In genomic region chr16:30838876-30839471, GRCh38 we compare ENCODE assay signal across 1 cellular context.
TF ChIP-seq lines count a peak whose summit lies in the region.

No MANE protein-coding gene starts in this region.

TF ChIP-seq in A549, 52 proteins besides CTCF, POLR2A, EP300 and RAD21:
- TF ChIP-seq ZNF302 (CRISPR knock-in tag; IDR thresholded peaks at IDR 0.05) (no peak), HES2 (IDR thresholded peaks at IDR 0.05) (no peak), HOXA7 (CRISPR knock-in tag; IDR thresholded peaks at IDR 0.05) (no peak), NPAS2 (CRISPR knock-in tag; IDR thresholded peaks at IDR 0.05; ENCODE audit: borderline replicate concordance) (no peak), MAZ (IDR thresholded peaks at IDR 0.05; ENCODE audit: borderline replicate concordance, low read depth, low read length) (no peak), MYC (IDR thresholded peaks at IDR 0.05; ENCODE audit: borderline replicate concordance, low read length) (no peak), MAX (IDR thresholded peaks at IDR 0.05) (no peak), ZFP36 (IDR thresholded peaks at IDR 0.05; ENCODE audit: borderline replicate concordance, partially characterized antibody) (no peak), CHD2 (IDR thresholded peaks at IDR 0.05; ENCODE audit: low read length, partially characterized antibody) (no peak), E2F6 (IDR thresholded peaks at IDR 0.05; ENCODE audit: borderline replicate concordance, low read depth) (no peak), FOXS1 (CRISPR knock-in tag; IDR thresholded peaks at IDR 0.05) (no peak), RFX5 (IDR thresholded peaks at IDR 0.05) (no peak), ELK1 (IDR thresholded peaks at IDR 0.05; ENCODE audit: low read depth, low read length) (no peak), ESRRA (IDR thresholded peaks at IDR 0.05; ENCODE audit: borderline replicate concordance, low read length) (no peak), KDM1A (IDR thresholded peaks at IDR 0.05; ENCODE audit: low read depth) (no peak), EHF (CRISPR knock-in tag; IDR thresholded peaks at IDR 0.05) (no peak)
